8 cellular contexts compared by ENCODE assay signal in the genomic region with DNA sequence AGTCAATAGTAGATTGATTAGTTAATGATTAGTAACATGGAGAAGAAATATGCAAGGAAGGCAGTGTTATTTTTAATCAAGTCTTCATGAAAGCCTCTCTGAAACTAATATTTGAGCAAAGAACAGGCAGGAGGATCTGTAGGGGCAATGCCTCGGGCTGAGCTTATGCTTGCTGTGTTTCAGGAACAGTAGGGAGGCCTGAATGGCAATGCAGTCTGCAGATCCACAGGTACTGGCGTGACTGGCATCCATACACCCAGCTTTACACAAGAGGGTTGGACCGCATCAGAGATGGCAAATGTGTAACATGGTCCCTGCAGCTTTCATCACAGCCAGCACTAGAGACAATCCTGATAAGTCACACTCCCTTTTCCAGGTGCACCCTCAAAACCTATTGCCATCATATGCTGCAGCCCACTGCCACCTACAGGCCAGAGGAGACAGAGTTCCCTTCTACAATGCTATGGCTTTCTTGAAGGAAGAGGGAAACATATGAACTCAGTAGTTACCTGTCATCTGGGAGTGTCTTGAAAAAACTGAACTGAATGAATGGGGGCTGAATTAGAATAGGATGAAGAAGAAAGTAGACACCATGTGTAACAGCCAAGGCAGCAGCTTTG.
DNase-seq lines count a peak whose midpoint lies in the region; ATAC-seq and TF ChIP-seq lines count a peak whose summit lies in the region.

No MANE protein-coding gene starts in this region.

- in situ Hi-C loops in brain microvascular endothelial cell (cut with HindIII; ENCODE audit: low pct_ligation_motif_present, low sequenced_read_pairs), result no loop called here

- H3K4me3 ChIP-seq in brain microvascular endothelial cell (ENCODE audit: low read depth, low read length), result no peak overlapping the region

- no peak overlapping the region for H3K27ac ChIP-seq in brain microvascular endothelial cell

- peak; percentile 69 for ATAC-seq in HG02610 (IDR thresholded peaks at IDR 0.05; ENCODE audit: unreplicated experiment)
- peak; percentile 71 for ATAC-seq in left lobe of liver

- H3K36me3 ChIP-seq in brain microvascular endothelial cell (replicated peaks), result no peaks in the 10 kb centered on the region

- no peaks in the 10 kb centered on the region for H3K27me3 ChIP-seq in brain microvascular endothelial cell (replicated peaks)

- DNase-seq in NCI-H2196 (lab: John Stamatoyannopoulos, UW; ENCODE audit: unreplicated experiment) (peak; percentile 5), NCI-H2196 treated with DMSO at 0.1 percent for 48 hours (lab: John Stamatoyannopoulos, UW; ENCODE audit: unreplicated experiment) (no peak), NCI-H2107 treated with DMSO at 0.1 percent for 48 hours (lab: John Stamatoyannopoulos, UW; ENCODE audit: unreplicated experiment) (peak; percentile 70), brain microvascular endothelial cell (peak; percentile 3), left lobe of liver (ENCODE audit: low spot score) (no peak), dedifferentiated amniotic fluid mesenchymal stem cell (ENCODE audit: extremely low spot score) (no peak)
- no peak for DNase-seq in stimulated activated CD4-positive, alpha-beta T cell treated with anti-CD3 and anti-CD28 coated beads, Interleukin-4, amount 100 ng/mL, for 24 hours

- TF ChIP-seq CTCF in brain microvascular endothelial cell (IDR thresholded peaks at IDR 0.05; ENCODE audit: low read depth, low read length, missing control alignments), result peak; percentile 41

Comparison
In these comparisons a context has a peak if more than half of its experiments do, and no peak if none do; other contexts are left out.
1. DNase-seq: peak in NCI-H2196 (single experiment), NCI-H2107 treated with DMSO at 0.1 percent for 48 hours (single experiment) and brain microvascular endothelial cell (single experiment); none in NCI-H2196 treated with DMSO at 0.1 percent for 48 hours (single experiment), left lobe of liver (single experiment), stimulated activated CD4-positive, alpha-beta T cell treated with anti-CD3 and anti-CD28 coated beads, Interleukin-4, amount 100 ng/mL, for 24 hours (single experiment) and dedifferentiated amniotic fluid mesenchymal stem cell (single experiment).